2 cellular contexts compared by ENCODE assay signal in genomic region chr6:140663772-140664171, GRCh38.
TF ChIP-seq lines count a peak whose summit lies in the region.

No MANE protein-coding gene starts in this region.

TF ChIP-seq in GM23338, 12 proteins besides CTCF, POLR2A, EP300 and RAD21 (continued from another document):
- TF ChIP-seq ETS1 (IDR thresholded peaks at IDR 0.05) (no peak), NANOG (IDR thresholded peaks at IDR 0.05; ENCODE audit: borderline replicate concordance) (no peak), CREB1 (CRISPR knock-in tag; IDR thresholded peaks at IDR 0.05; ENCODE audit: low read depth) (no peak), REST (IDR thresholded peaks at IDR 0.05; ENCODE audit: unreplicated experiment) (no peak), EZH2phosphoT487 (IDR thresholded peaks at IDR 0.05; ENCODE audit: unreplicated experiment) (no peak), ZNF114 (CRISPR knock-in tag; IDR thresholded peaks at IDR 0.05) (no peak), POLR2AphosphoS5 (IDR thresholded peaks at IDR 0.05; ENCODE audit: low read depth) (no peak), STAT1 (IDR thresholded peaks at IDR 0.05; ENCODE audit: unreplicated experiment) (no peak), JUNB (IDR thresholded peaks at IDR 0.05; ENCODE audit: unreplicated experiment) (no peak), ZNF462 (CRISPR knock-in tag; IDR thresholded peaks at IDR 0.05) (no peak)

TF ChIP-seq in endothelial cell of umbilical vein, 7 proteins besides CTCF, POLR2A, EP300 and RAD21 (continued from another document):
- no peak for TF ChIP-seq POLR2AphosphoS5 (IDR thresholded peaks at IDR 0.05; ENCODE audit: insufficient read depth, low read depth, low read length)
- TF ChIP-seq EZH2 (IDR thresholded peaks at IDR 0.05; ENCODE audit: borderline replicate concordance, low read depth, low read length, severe bottlenecking) = no peak
- no peak for TF ChIP-seq JUN (IDR thresholded peaks at IDR 0.05; ENCODE audit: borderline replicate concordance, insufficient read depth, insufficient read length, low read depth)
